20 cellular contexts compared by ENCODE assay signal in genomic region chr3:20064387-20064786, GRCh38. TPM values are rescaled to one million over a fixed set of nuclear protein-coding genes. Genes with fewer than 3 reads are reported as not detected.
DNase-seq lines count a peak whose midpoint lies in the region; ATAC-seq and TF ChIP-seq lines count a peak whose summit lies in the region.
"Had no signal": no experiment of that assay in that cellular context is flagged by ENCODE, and none has a peak within 500 bp of the region (broad histone marks: within the 10 kb centered on the region; RNA-seq: fewer than 3 reads in every experiment).

No MANE protein-coding gene starts in this region.

- H3K9me3 Mint-ChIP-seq in activated naive CD4-positive, alpha-beta T cell treated with anti-CD3 and anti-CD28 coated beads, Interleukin-2, amount 10 ng/mL, durations not matched to agents 7 days and 5 days = peaks cover 4% of the 10 kb centered on the region
- H3K9me3 Mint-ChIP-seq: CD8-positive, alpha-beta T cell had no signal

- no peak overlapping the region for H3K4me2 ChIP-seq in parathyroid adenoma (ENCODE audit: low read length)

- no peaks in the 10 kb centered on the region for H3K36me3 ChIP-seq in esophagus (ENCODE audit: control insufficient read depth in 2 of 2, insufficient read depth in 2 of 2, low read length in 1 of 2)
- no peaks in the 10 kb centered on the region for H3K36me3 ChIP-seq in parathyroid adenoma (ENCODE audit: control insufficient read depth, insufficient read depth, low read length)

- no peak overlapping the region for H2AFZ ChIP-seq in parathyroid adenoma
- H2AFZ ChIP-seq: GM23248 had no signal

- CTCF ChIA-PET in activated naive CD4-positive, alpha-beta T cell treated with anti-CD3 and anti-CD28 coated beads, Interleukin-2, amount 10 ng/mL, durations not matched to agents 7 days and 5 days (lab: Charles Lee) = interaction anchor here (0.6 to 1.4 kb wide), 2 partner anchors 23 to 42 kb away, joined by 3 to 7 read pairs; no protein-coding TSS in a partner anchor

- H3K79me2 ChIP-seq in parathyroid adenoma = peaks cover 49% of the 10 kb centered on the region

- peaks cover 42% of the 10 kb centered on the region for H3K36me3 Mint-ChIP-seq in activated naive CD4-positive, alpha-beta T cell treated with anti-CD3 and anti-CD28 coated beads, Interleukin-2, amount 10 ng/mL, durations not matched to agents 7 days and 5 days
- H3K36me3 Mint-ChIP-seq in T-helper 17 cell (ENCODE audit: low read depth) = peaks cover 3% of the 10 kb centered on the region

- H3K27ac Mint-ChIP-seq in activated naive CD4-positive, alpha-beta T cell treated with anti-CD3 and anti-CD28 coated beads, Interleukin-2, amount 10 ng/mL, durations not matched to agents 7 days and 5 days = peak overlapping the region; percentile 44
- H3K27ac Mint-ChIP-seq in T-helper 17 cell = peak overlapping the region; percentile 68

- H3K4me1 Mint-ChIP-seq in activated naive CD4-positive, alpha-beta T cell treated with anti-CD3 and anti-CD28 coated beads, Interleukin-2, amount 10 ng/mL, durations not matched to agents 7 days and 5 days = peaks cover 55% of the 10 kb centered on the region
- peaks cover 61% of the 10 kb centered on the region for H3K4me1 Mint-ChIP-seq in T-helper 17 cell

- DNase-seq in activated naive CD4-positive, alpha-beta T cell treated with anti-CD3 and anti-CD28 coated beads, Interleukin-2, amount 10 ng/mL, durations not matched to agents 7 days and 5 days = no peak
- no peak for DNase-seq in activated naive CD4-positive, alpha-beta T cell treated with anti-CD3 and anti-CD28 coated beads, Interleukin-2, amount 50 U/mL, for 16 hours
- no peak for DNase-seq in T-helper 17 cell
- no peak for DNase-seq in HUDEP-2 (lab: John Stamatoyannopoulos, UW; ENCODE audit: unreplicated experiment in 76 of 76)
- DNase-seq: CD8-positive, alpha-beta T cell; EL; GM23248; HCEC 1CT; NCI-H1105; NCI-H2081 treated with DMSO at 0.1 percent for 48 hours; NCI-H446 treated with DMSO at 0.1 percent for 48 hours; NK-92 treated with Interleukin-12 subunit alpha and Interleukin-12 subunit beta, amount 100 ng/mL, for 24 hours; SHP77 had no signal

- H3K9ac ChIP-seq in parathyroid adenoma = no peak overlapping the region
- H3K9ac ChIP-seq: GM23248 had no signal

- ATAC-seq in T-helper 17 cell = no peak
- no peak for ATAC-seq in GM18909 (IDR thresholded peaks at IDR 0.05; ENCODE audit: poor library complexity, unreplicated experiment)
- ATAC-seq in GM21717 (IDR thresholded peaks at IDR 0.05; ENCODE audit: unreplicated experiment) = no peak
- ATAC-seq: CD8-positive, alpha-beta T cell; GM12878 had no signal

- WGBS in esophagus, 2 donors = 65 to 71% methylated on average over 3 of the region's 3 CpGs

- no peak overlapping the region for H3K4me3 Mint-ChIP-seq in activated naive CD4-positive, alpha-beta T cell treated with anti-CD3 and anti-CD28 coated beads, Interleukin-2, amount 10 ng/mL, durations not matched to agents 7 days and 5 days
- H3K4me3 Mint-ChIP-seq in T-helper 17 cell = peak overlapping the region; percentile 31
- H3K4me3 Mint-ChIP-seq: CD8-positive, alpha-beta T cell had no signal

- H3K27me3 ChIP-seq in esophagus (ENCODE audit: control insufficient read depth in 1 of 2, insufficient read depth in 2 of 2, low read length in 2 of 2) (no peaks in the 10 kb centered on the region), parathyroid adenoma (ENCODE audit: control insufficient read depth, insufficient read depth, low read length) (no peaks in the 10 kb centered on the region)

- no peaks in the 10 kb centered on the region for H3K27me3 Mint-ChIP-seq in activated naive CD4-positive, alpha-beta T cell treated with anti-CD3 and anti-CD28 coated beads, Interleukin-2, amount 10 ng/mL, durations not matched to agents 7 days and 5 days
- H3K27me3 Mint-ChIP-seq in T-helper 17 cell = no peaks in the 10 kb centered on the region

- H3K9me3 ChIP-seq in T-helper 17 cell (ENCODE audit: control insufficient read depth, low read length, poor library complexity, severe bottlenecking) = no peaks in the 10 kb centered on the region
- H3K9me3 ChIP-seq in esophagus (ENCODE audit: control insufficient read depth in 2 of 2, insufficient read depth in 1 of 2, low read depth in 1 of 2, low read length in 1 of 2) = no peaks in the 10 kb centered on the region
- H3K9me3 ChIP-seq in parathyroid adenoma (ENCODE audit: control insufficient read depth, low read length) = no peaks in the 10 kb centered on the region

- H3K4me3 ChIP-seq in esophagus (ENCODE audit: low read depth in 1 of 2, low read length in 2 of 2) = no peak overlapping the region
- no peak overlapping the region for H3K4me3 ChIP-seq in parathyroid adenoma (ENCODE audit: low read depth, low read length)
- H3K4me3 ChIP-seq: GM12878, GM23248 had no signal

- no peak for TF ChIP-seq CTCF in parathyroid adenoma (IDR thresholded peaks at IDR 0.05)

- peak overlapping the region; percentile 30 to 45 for H3K27ac ChIP-seq in esophagus (ENCODE audit: low read depth in 2 of 2, low read length in 1 of 2)
- H3K27ac ChIP-seq in parathyroid adenoma = peak overlapping the region; percentile 58
- H3K27ac ChIP-seq: GM23248 had no signal

- H3K4me1 ChIP-seq in esophagus (ENCODE audit: control insufficient read depth in 2 of 2, insufficient read depth in 2 of 2, low read length in 1 of 2) (peaks cover 2 to 4% of the 10 kb centered on the region in 2 donors), parathyroid adenoma (peaks cover 35% of the 10 kb centered on the region)

RNA-seq across cellular contexts. Expression of gene KAT2B, which starts 24.1 kb away (rescaled TPM):
- total RNA-seq in T-helper 17 cell = 100 to 1,000 TPM; 157 to 161 TPM
- polyA plus RNA-seq in esophagus = 10 to 100 TPM; 11.9 to 20.1 TPM

RNA-seq across cellular contexts. Expression of gene PP2D1, which starts 52.3 kb away (rescaled TPM):
- not detected for total RNA-seq in T-helper 17 cell
- not detected for polyA plus RNA-seq in esophagus
- total RNA-seq: A172; CD8-positive, alpha-beta T cell; GM12878; GM23248 had no signal
- polyA plus RNA-seq: BJ had no signal
